In the genomic region with DNA sequence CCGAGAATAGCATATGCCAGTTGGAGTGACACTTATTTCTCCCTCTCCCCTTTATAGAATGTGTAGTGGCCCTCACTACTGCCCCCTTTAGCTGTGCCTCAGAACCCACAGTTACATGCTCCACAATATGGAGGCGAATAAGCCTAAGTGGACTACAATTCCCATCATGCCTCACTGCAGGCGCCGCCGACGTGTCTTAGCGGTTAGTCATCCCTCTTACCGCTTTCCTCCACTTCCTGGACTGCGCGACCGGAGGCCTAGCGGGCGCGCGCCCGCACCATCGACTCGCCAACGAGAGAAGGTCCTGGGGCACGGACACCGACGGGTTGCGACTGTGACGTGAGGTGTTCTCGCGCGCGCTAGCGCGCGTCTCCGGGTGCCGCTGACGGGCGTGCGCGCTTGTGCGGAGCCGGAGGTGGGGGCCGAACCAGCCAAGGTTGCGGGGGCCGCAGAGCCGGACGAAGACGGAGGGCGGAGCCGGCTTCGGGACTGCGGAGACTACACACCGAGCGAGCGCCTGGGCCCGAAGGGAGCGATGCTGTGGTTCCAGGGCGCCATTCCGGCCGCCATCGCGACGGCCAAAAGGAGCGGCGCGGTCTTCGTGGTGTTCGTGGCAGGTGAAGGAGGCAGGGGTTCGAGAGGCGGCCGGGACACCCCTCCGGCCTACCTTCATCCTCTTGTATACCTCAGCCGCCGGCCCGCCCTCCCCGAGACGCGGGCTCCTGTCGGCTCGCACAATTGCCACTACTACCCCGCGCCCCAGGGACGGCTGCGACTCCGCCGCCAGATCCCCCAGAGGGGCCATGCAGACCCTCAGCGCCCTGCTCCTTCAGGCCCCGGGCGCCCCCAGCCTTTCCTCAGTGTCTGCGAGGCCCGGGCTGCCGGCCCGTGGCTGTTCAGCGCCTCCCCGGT, we compare ENCODE assay signal across 8 cellular contexts. TPM values are rescaled to one million over a fixed set of nuclear protein-coding genes. Genes with fewer than 3 reads are reported as not detected.
DNase-seq lines count a peak whose midpoint lies in the region; ATAC-seq and TF ChIP-seq lines count a peak whose summit lies in the region.

UBXN4 (plus strand) TSS at position 461 of the 912 bp plus-strand sequence; CDS start at position 536, 75 bp downstream.

- H3K36me3 ChIP-seq in Panc1 (ENCODE audit: control insufficient read depth, insufficient read depth, low read length) (no peaks in the 10 kb centered on the region; the same call in 1 of the 2 replicates), muscle layer of duodenum (ENCODE audit: control insufficient read depth in 1 of 2, insufficient read depth in 2 of 2, low read length in 2 of 2) (peaks cover 0 to 8% of the 10 kb centered on the region in 2 donors)

- BruUV-seq in Panc1 (replicated peaks; lab: Mats Ljungman, UMichigan): no TSS peak

- peak; percentile 79 for TF ChIP-seq CTCF in Panc1 (IDR thresholded peaks at IDR 0.05)

- no peaks in the 10 kb centered on the region for H3K9me3 ChIP-seq in Panc1 (ENCODE audit: control insufficient read depth, insufficient read depth, low read depth, low read length)
- H3K9me3 ChIP-seq in muscle layer of duodenum (ENCODE audit: control insufficient read depth in 1 of 2, low read length in 2 of 2): no peaks in the 10 kb centered on the region

- DNase-seq in DMS53 treated with DMSO at 0.1 percent for 48 hours (lab: John Stamatoyannopoulos, UW; ENCODE audit: unreplicated experiment) (peak; percentile 67), KG1 (lab: John Stamatoyannopoulos, UW) (peak; percentile 93), Panc1 (ENCODE audit: low read depth, low spot score) (peak; percentile 93)
- peak; percentile 96 to 98 for DNase-seq in activated T-cell treated with anti-CD3 and anti-CD28 coated beads, Interleukin-2, amount 50 U/mL, for 48 hours
- peak; percentile 97 for DNase-seq in stimulated activated CD8-positive, alpha-beta memory T cell treated with anti-CD3 and anti-CD28 coated beads, Interleukin-7, amount 100 ng/mL, for 48 hours (ENCODE audit: extremely low read depth in 1 of 2, low read depth in 1 of 2)

- POLR2A ChIA-PET in Panc1 (lab: Charles Lee): interaction anchor here (0.5 to 0.7 kb wide), 9 partner anchors 10 to 1103 kb away, joined by 3 to 18 read pairs (median 11); no protein-coding TSS in a partner anchor

- no peaks in the 10 kb centered on the region for H3K27me3 ChIP-seq in Panc1 (ENCODE audit: control insufficient read depth, insufficient read depth, low read length)
- no peaks in the 10 kb centered on the region for H3K27me3 ChIP-seq in muscle layer of duodenum (ENCODE audit: low read depth, low read length)

- in situ Hi-C loops in Panc1 (cut with HindIII; ENCODE audit: low pct_unique_long_range_greater_than_20kb, low sequenced_read_pairs): no loop called here

- intact Hi-C loops in Panc1 (cut with micrococcal nuclease; ENCODE audit: unreplicated experiment): no loop called here

- H3K4me3 ChIP-seq in Panc1 (ENCODE audit: low read depth in 2 of 2, low read length in 2 of 2) (peak within 1 kb of the TSS; percentile 88 to 96), muscle layer of duodenum (ENCODE audit: low read depth in 1 of 2, low read length in 2 of 2) (peak within 1 kb of the TSS; percentile 84 to 90)

- H3K4me1 ChIP-seq in Panc1 (ENCODE audit: control insufficient read depth, insufficient read depth, low read length) (peaks cover 16% of the 10 kb centered on the region), muscle layer of duodenum (ENCODE audit: control insufficient read depth in 1 of 2, insufficient read depth in 2 of 2, low read length in 2 of 2) (peaks cover 9 to 27% of the 10 kb centered on the region in 2 donors)

- CTCF ChIA-PET in Panc1 (lab: Charles Lee): no interaction called here

- H3K27ac ChIP-seq in Panc1 (ENCODE audit: low read length) (peak within 1 kb of the TSS; percentile 96), muscle layer of duodenum (ENCODE audit: low read length) (peak within 1 kb of the TSS; percentile 99)

- ATAC-seq in GM21717 (IDR thresholded peaks at IDR 0.05; ENCODE audit: unreplicated experiment) (peak; percentile 91), Panc1 (peak; percentile 97), esophagus mucosa (peak; percentile 99)

RNA-seq across cellular contexts. Expression of gene UBXN4, which starts in this region (rescaled TPM):
- 83.7 TPM for total RNA-seq in Panc1 (2021; ENCODE audit: unreplicated experiment)
- 91.5 TPM for polyA plus RNA-seq in Panc1 (2012; ENCODE audit: insufficient read length)
- total RNA-seq in esophagus mucosa: 52.4 TPM

Comparison
In these comparisons a context has a peak if more than half of its experiments do, and no peak if none do; other contexts are left out.
1. Peak in every context shown above with its lines: DNase-seq, ATAC-seq, H3K4me3 ChIP-seq and H3K27ac ChIP-seq.